9 cellular contexts compared by ENCODE assay signal in the genomic region with DNA sequence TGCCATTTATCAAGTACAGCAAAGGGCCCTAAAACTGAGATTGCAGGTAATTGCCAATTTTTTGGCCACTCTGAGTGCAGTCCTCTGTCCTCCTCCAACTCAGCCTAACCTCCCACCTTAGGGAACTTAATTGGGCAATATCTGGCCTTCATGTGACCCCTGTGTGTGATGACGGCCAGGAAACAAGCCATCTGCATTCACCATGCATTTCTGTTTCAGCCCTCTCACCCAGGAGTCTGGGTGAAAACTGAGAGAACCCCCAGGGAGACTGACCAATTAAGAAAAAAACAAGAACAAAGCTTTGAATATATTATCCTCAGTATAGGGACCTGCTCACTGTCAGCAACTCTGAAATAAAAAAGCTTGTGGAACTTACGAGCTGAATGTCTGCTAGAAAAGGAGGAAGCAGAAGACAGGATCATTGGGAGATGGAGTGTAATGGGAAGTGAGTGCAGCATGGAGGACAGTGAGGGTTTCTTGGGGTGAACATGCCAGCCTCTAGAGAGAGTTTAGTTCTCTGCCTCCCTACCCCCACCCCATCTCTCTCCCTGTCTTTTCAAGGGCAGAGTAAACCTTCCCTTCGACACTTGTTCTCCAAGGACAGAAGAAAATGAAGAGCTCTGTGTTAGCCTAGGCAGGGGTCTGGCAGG. TPM values are rescaled to one million over a fixed set of nuclear protein-coding genes. Genes with fewer than 3 reads are reported as not detected.
DNase-seq lines count a peak whose midpoint lies in the region; ATAC-seq and TF ChIP-seq lines count a peak whose summit lies in the region.
"Had no signal": no experiment of that assay in that cellular context is flagged by ENCODE, and none has a peak within 500 bp of the region (broad histone marks: within the 10 kb centered on the region; RNA-seq: fewer than 3 reads in every experiment).

No MANE protein-coding gene starts in this region.

- TF ChIP-seq EP300 in neural cell (conservative IDR thresholded peaks at IDR 0.05; ENCODE audit: poor library complexity, severe bottlenecking): no peak

- H3K27me3 ChIP-seq in body of pancreas (no peaks in the 10 kb centered on the region), neural cell (ENCODE audit: insufficient read depth, low read depth, low read length) (no peaks in the 10 kb centered on the region), foreskin keratinocyte (no peaks in the 10 kb centered on the region)

- no peaks in the 10 kb centered on the region for H3K9me2 ChIP-seq in neural cell (ENCODE audit: insufficient read depth, low read length)

- peaks cover 83% of the 10 kb centered on the region for H3K79me2 ChIP-seq in neural cell (replicated peaks; ENCODE audit: insufficient read depth, low read length)

- DNase-seq in GM12865 (ENCODE audit: low read depth) (peak; percentile 12), body of pancreas (peak in 1 of 4 donors; percentile 24), foreskin keratinocyte (no peak), EL (no peak), NCI-H1930 (lab: John Stamatoyannopoulos, UW) (no peak)
- no peak for DNase-seq in activated T-helper 2 cell treated with anti-CD3 and anti-CD28 coated beads, Interferon-gamma antibody, Interleukin-2, Interleukin-4, amounts not matched to agents 10 μg/mL and 5 μg/mL and 100 μg/mL, durations not matched to agents 14 hours and 24 hours and 36 hours (ENCODE audit: low spot score)
- DNase-seq: left colon had no signal

- no peak overlapping the region for H3K9ac ChIP-seq in neural cell (ENCODE audit: low read length)

- H3K9me3 ChIP-seq in body of pancreas (no peaks in the 10 kb centered on the region), neural cell (ENCODE audit: low read length) (no peaks in the 10 kb centered on the region)

- no peak for TF ChIP-seq CTCF in GM12865 (IDR thresholded peaks at IDR 0.05; ENCODE audit: insufficient read depth, low read depth, low read length, missing control alignments)
- no peak for TF ChIP-seq CTCF in body of pancreas (IDR thresholded peaks at IDR 0.05)
- no peak for TF ChIP-seq CTCF in neural cell (IDR thresholded peaks at IDR 0.05; ENCODE audit: poor library complexity, severe bottlenecking)
- TF ChIP-seq CTCF in foreskin keratinocyte (conservative IDR thresholded peaks at IDR 0.05): no peak

- no peak overlapping the region for H3K4me3 Mint-ChIP-seq in activated T-helper 2 cell treated with anti-CD3 and anti-CD28 coated beads, Interferon-gamma antibody, Interleukin-2, Interleukin-4, amounts not matched to agents 10 μg/mL and 5 μg/mL and 100 μg/mL, durations not matched to agents 14 hours and 24 hours and 36 hours (ENCODE audit: low read depth)

- H3K36me3 Mint-ChIP-seq in activated T-helper 2 cell treated with anti-CD3 and anti-CD28 coated beads, Interferon-gamma antibody, Interleukin-2, Interleukin-4, amounts not matched to agents 10 μg/mL and 5 μg/mL and 100 μg/mL, durations not matched to agents 14 hours and 24 hours and 36 hours (ENCODE audit: low read depth): peaks cover 18% of the 10 kb centered on the region

- no peak for TF ChIP-seq RAD21 in neural cell (conservative IDR thresholded peaks at IDR 0.05)

- H3K4me1 Mint-ChIP-seq in activated T-helper 2 cell treated with anti-CD3 and anti-CD28 coated beads, Interferon-gamma antibody, Interleukin-2, Interleukin-4, amounts not matched to agents 10 μg/mL and 5 μg/mL and 100 μg/mL, durations not matched to agents 14 hours and 24 hours and 36 hours (ENCODE audit: low read depth): peaks cover 48% of the 10 kb centered on the region

- H3K4me2 ChIP-seq in neural cell (ENCODE audit: low read length): no peak overlapping the region

- no peak for TF ChIP-seq POLR2A in body of pancreas (IDR thresholded peaks at IDR 0.05)

- intact Hi-C loops in body of pancreas (cut with DNase I): no loop called here
- intact Hi-C loops in activated T-helper 2 cell treated with anti-CD3 and anti-CD28 coated beads, Interferon-gamma antibody, Interleukin-2, Interleukin-4, amounts not matched to agents 10 μg/mL and 5 μg/mL and 100 μg/mL, durations not matched to agents 14 hours and 24 hours and 36 hours (cut with micrococcal nuclease): no loop called here

- H3K4me3 ChIP-seq in GM12865 (ENCODE audit: low read depth, low read length) (peak overlapping the region; percentile 54), body of pancreas (no peak overlapping the region), neural cell (ENCODE audit: low read length) (peak overlapping the region; percentile 25)

- peaks cover 4% of the 10 kb centered on the region for H3K9me3 Mint-ChIP-seq in activated T-helper 2 cell treated with anti-CD3 and anti-CD28 coated beads, Interferon-gamma antibody, Interleukin-2, Interleukin-4, amounts not matched to agents 10 μg/mL and 5 μg/mL and 100 μg/mL, durations not matched to agents 14 hours and 24 hours and 36 hours

- ATAC-seq in HG03159 (IDR thresholded peaks at IDR 0.05; ENCODE audit: unreplicated experiment): peak; percentile 29
- ATAC-seq in body of pancreas: peak; percentile 55
- no peak for ATAC-seq in foreskin keratinocyte
- ATAC-seq: left colon had no signal

- peaks cover 18% of the 10 kb centered on the region for H3K4me1 ChIP-seq in body of pancreas
- no peaks in the 10 kb centered on the region for H3K4me1 ChIP-seq in foreskin keratinocyte

- no peaks in the 10 kb centered on the region for H3K27me3 Mint-ChIP-seq in activated T-helper 2 cell treated with anti-CD3 and anti-CD28 coated beads, Interferon-gamma antibody, Interleukin-2, Interleukin-4, amounts not matched to agents 10 μg/mL and 5 μg/mL and 100 μg/mL, durations not matched to agents 14 hours and 24 hours and 36 hours (ENCODE audit: low read depth)

- H3K27ac ChIP-seq in body of pancreas: peak overlapping the region in 1 of 4 donors; percentile 60
- no peak overlapping the region for H3K27ac ChIP-seq in neural cell (ENCODE audit: low read length)
- no peak overlapping the region for H3K27ac ChIP-seq in foreskin keratinocyte

- peaks cover 4% of the 10 kb centered on the region for H3F3A ChIP-seq in neural cell (ENCODE audit: insufficient read depth, low read length, poor library complexity, severe bottlenecking)

- H2AFZ ChIP-seq in neural cell (ENCODE audit: low read depth, low read length): no peak overlapping the region

- no peaks in the 10 kb centered on the region for H3K36me3 ChIP-seq in body of pancreas (replicated peaks in 1 of 2; ENCODE audit: insufficient read depth in 1 of 2, low read depth in 2 of 2)
- H3K36me3 ChIP-seq in neural cell (ENCODE audit: insufficient read depth, low read length): no peaks in the 10 kb centered on the region

- no peak overlapping the region for H3K27ac Mint-ChIP-seq in activated T-helper 2 cell treated with anti-CD3 and anti-CD28 coated beads, Interferon-gamma antibody, Interleukin-2, Interleukin-4, amounts not matched to agents 10 μg/mL and 5 μg/mL and 100 μg/mL, durations not matched to agents 14 hours and 24 hours and 36 hours

- WGBS in body of pancreas, 2 donors: 31 to 47% methylated on average over 3 of the region's 3 CpGs

- peaks cover 34% of the 10 kb centered on the region for H4K20me1 ChIP-seq in neural cell (ENCODE audit: insufficient read depth)

TF ChIP-seq in neural cell, 6 proteins besides CTCF, POLR2A, EP300 and RAD21:
- TF ChIP-seq TAF1 (IDR thresholded peaks at IDR 0.05; ENCODE audit: low read depth) (no peak), POLR2AphosphoS5 (IDR thresholded peaks at IDR 0.05) (no peak), EZH2 (IDR thresholded peaks at IDR 0.05; ENCODE audit: borderline replicate concordance, insufficient read depth, low read length, poor library complexity, severe bottlenecking) (no peak), SMC3 (conservative IDR thresholded peaks at IDR 0.05; ENCODE audit: poor library complexity) (no peak), MXI1 (conservative IDR thresholded peaks at IDR 0.05; ENCODE audit: poor library complexity, severe bottlenecking) (no peak)
- TF ChIP-seq, protein P1, sequence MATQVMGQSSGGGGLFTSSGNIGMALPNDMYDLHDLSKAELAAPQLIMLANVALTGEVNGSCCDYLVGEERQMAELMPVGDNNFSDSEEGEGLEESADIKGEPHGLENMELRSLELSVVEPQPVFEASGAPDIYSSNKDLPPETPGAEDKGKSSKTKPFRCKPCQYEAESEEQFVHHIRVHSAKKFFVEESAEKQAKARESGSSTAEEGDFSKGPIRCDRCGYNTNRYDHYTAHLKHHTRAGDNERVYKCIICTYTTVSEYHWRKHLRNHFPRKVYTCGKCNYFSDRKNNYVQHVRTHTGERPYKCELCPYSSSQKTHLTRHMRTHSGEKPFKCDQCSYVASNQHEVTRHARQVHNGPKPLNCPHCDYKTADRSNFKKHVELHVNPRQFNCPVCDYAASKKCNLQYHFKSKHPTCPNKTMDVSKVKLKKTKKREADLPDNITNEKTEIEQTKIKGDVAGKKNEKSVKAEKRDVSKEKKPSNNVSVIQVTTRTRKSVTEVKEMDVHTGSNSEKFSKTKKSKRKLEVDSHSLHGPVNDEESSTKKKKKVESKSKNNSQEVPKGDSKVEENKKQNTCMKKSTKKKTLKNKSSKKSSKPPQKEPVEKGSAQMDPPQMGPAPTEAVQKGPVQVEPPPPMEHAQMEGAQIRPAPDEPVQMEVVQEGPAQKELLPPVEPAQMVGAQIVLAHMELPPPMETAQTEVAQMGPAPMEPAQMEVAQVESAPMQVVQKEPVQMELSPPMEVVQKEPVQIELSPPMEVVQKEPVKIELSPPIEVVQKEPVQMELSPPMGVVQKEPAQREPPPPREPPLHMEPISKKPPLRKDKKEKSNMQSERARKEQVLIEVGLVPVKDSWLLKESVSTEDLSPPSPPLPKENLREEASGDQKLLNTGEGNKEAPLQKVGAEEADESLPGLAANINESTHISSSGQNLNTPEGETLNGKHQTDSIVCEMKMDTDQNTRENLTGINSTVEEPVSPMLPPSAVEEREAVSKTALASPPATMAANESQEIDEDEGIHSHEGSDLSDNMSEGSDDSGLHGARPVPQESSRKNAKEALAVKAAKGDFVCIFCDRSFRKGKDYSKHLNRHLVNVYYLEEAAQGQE (IDR thresholded peaks at IDR 0.05; ENCODE audit: borderline replicate concordance): no peak

RNA-seq across cellular contexts. Expression of gene MAPRE2, which starts 9.6 kb away (rescaled TPM):
- total RNA-seq in body of pancreas: 10 to 100 TPM; 11.7 to 11.9 TPM
- polyA plus RNA-seq in neural cell: 58.9 and 60.3 TPM in 2 replicates
- 109 and 170 TPM in 2 replicates for polyA minus RNA-seq in neural cell
- total RNA-seq in activated T-helper 2 cell treated with anti-CD3 and anti-CD28 coated beads, Interferon-gamma antibody, Interleukin-2, Interleukin-4, amounts not matched to agents 10 μg/mL and 5 μg/mL and 100 μg/mL, durations not matched to agents 14 hours and 24 hours and 36 hours: 42.7 and 44.6 TPM in 2 replicates
- total RNA-seq in foreskin keratinocyte: 8.0 and 11.0 TPM in 2 replicates
- 4.4 and 4.5 TPM in 2 replicates for polyA plus RNA-seq in foreskin keratinocyte

Comparison
In these comparisons a context has a peak if more than half of its experiments do, and no peak if none do; other contexts are left out.
1. H3K4me3 ChIP-seq: peak in GM12865 (single experiment) and neural cell (single experiment); none in body of pancreas (0 of 2).